25 cellular contexts compared by ENCODE assay signal in the genomic region with DNA sequence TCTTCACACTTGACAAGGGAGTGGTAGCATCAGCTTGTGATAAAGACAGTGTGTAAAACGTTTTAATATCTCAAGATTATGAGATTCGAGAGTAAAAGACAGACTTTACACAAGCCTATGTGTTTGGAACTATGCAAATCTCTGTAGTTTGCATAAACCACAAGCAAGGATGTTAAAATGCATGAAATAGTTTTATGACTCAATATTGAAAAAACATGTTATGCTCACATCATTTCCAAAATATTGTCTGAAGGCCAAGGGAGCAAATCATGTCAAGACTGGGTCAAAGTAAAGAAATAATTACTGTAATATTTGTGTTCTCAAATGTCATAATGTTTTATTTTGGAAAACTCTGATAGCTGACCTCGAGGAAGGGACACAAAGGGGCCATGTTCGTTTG.
DNase-seq lines count a peak whose midpoint lies in the region; TF ChIP-seq lines count a peak whose summit lies in the region.
"Had no signal": no experiment of that assay in that cellular context is flagged by ENCODE, and none has a peak within 500 bp of the region (broad histone marks: within the 10 kb centered on the region; RNA-seq: fewer than 3 reads in every experiment).

No MANE protein-coding gene starts in this region.

- POLR2A ChIA-PET in GM10248 (lab: Yijun Ruan, JAX), result no interaction called here

- H3K4me3 ChIP-seq in choroid plexus epithelial cell (ENCODE audit: low read depth, low read length) (no peak overlapping the region), fibroblast of the aortic adventitia (ENCODE audit: low read depth, low read length) (no peak overlapping the region)
- H3K4me3 ChIP-seq: GM12878, Peyer's patch had no signal

- TF ChIP-seq CTCF in AG09319 (IDR thresholded peaks at IDR 0.05; ENCODE audit: low read depth, low read length), result no peak
- TF ChIP-seq CTCF in choroid plexus epithelial cell (conservative IDR thresholded peaks at IDR 0.05; ENCODE audit: low read depth, low read length), result no peak
- TF ChIP-seq CTCF in fibroblast of the aortic adventitia (IDR thresholded peaks at IDR 0.05; ENCODE audit: insufficient read depth, low read length), result no peak
- TF ChIP-seq CTCF in GM10248 (IDR thresholded peaks at IDR 0.05; ENCODE audit: control extremely low read depth, extremely low read depth, low read depth, missing control alignments), result no peak

- peak; percentile 16 for DNase-seq in AG09319 (ENCODE audit: extremely low read depth, low read depth)
- DNase-seq in HCEC 1CT, result peak; percentile 32
- DNase-seq in choroid plexus epithelial cell (ENCODE audit: low read depth), result peak; percentile 23
- peak; percentile 43 for DNase-seq in fibroblast of the aortic adventitia (ENCODE audit: low read depth)
- DNase-seq in NCI-H748 treated with DMSO at 0.1 percent for 48 hours (lab: John Stamatoyannopoulos, UW), result no peak
- no peak for DNase-seq in GM10248 (ENCODE audit: extremely low spot score)
- no peak for DNase-seq in activated naive CD4-positive, alpha-beta T cell (lab: John Stamatoyannopoulos, UW)
- no peak for DNase-seq in hepatic stellate cell (ENCODE audit: low spot score)
- DNase-seq: activated CD4-positive, alpha-beta T cell treated with anti-CD3 and anti-CD28 coated beads, Interleukin-2, amount 50 U/mL, for 4 hours; activated CD8-positive, alpha-beta memory T cell treated with anti-CD3 and anti-CD28 coated beads, Interleukin-2, amount 50 U/mL, for 48 hours; activated gamma-delta T cell; DMS 273 treated with DMSO at 0.1 percent for 48 hours; effector CD4-positive, alpha-beta T cell; foreskin melanocyte; GF-D8; H7; islet precursor cell; NCI-H1105 treated with DMSO at 0.1 percent for 48 hours; NCI-H2081; NCI-H446; NK-92 treated with Interleukin-12 subunit alpha and Interleukin-12 subunit beta, amount 100 ng/mL, for 24 hours; Peyer's patch; right cardiac atrium; substantia nigra had no signal

- CTCF ChIA-PET in GM10248 (lab: Yijun Ruan, JAX), result no interaction called here

Comparison
In these comparisons a context has a peak if more than half of its experiments do, and no peak if none do; other contexts are left out.
1. DNase-seq: peak in AG09319 (single experiment), HCEC 1CT (single experiment), choroid plexus epithelial cell (single experiment) and fibroblast of the aortic adventitia (single experiment); none in NCI-H748 treated with DMSO at 0.1 percent for 48 hours (single experiment), GM10248 (single experiment), activated naive CD4-positive, alpha-beta T cell (0 of 4) and hepatic stellate cell (single experiment).